ENCODE assay signal across 1 cellular context in the genomic region with DNA sequence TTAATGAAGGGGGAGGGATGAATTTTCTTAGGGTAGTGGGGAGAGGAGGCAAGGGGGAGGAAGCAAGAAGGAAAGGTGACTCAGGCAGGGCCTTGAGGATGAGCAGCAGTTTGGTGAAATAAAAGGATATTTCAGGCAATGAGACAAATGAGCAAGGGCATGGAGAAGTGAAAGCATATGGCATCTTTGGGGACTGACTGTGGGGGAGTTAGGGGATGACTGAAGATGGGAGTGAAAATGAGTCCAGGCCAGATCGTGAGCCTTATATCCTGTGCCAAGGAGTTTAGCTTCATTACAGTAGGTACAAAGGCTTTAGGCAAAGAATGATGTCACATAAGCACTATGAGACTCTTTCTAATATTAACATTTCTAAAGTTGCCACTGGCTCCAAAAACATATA.
TF ChIP-seq lines count a peak whose summit lies in the region.

No MANE protein-coding gene starts in this region.

TF ChIP-seq in HEK293, 187 proteins besides CTCF, POLR2A, EP300 and RAD21 (continued from another document):
- TF ChIP-seq ZNF555 (tag by site-specific recombination; conservative IDR thresholded peaks at IDR 0.05) (no peak), GLIS2 (tag by site-specific recombination; IDR thresholded peaks at IDR 0.05) (no peak), ZNF544 (tag by site-specific recombination; IDR thresholded peaks at IDR 0.05) (no peak), MZF1 (tag by site-specific recombination; IDR thresholded peaks at IDR 0.05; ENCODE audit: borderline replicate concordance) (peak; percentile 40; the same call in 1 of the 2 replicates), ZNF16 (tag by site-specific recombination; IDR thresholded peaks at IDR 0.05; ENCODE audit: low read depth) (no peak), WT1 (tag by site-specific recombination; IDR thresholded peaks at IDR 0.05) (0 out of 2 replicates have a peak, but pooled peaks have one; percentile 22)
- TF ChIP-seq, protein P1, sequence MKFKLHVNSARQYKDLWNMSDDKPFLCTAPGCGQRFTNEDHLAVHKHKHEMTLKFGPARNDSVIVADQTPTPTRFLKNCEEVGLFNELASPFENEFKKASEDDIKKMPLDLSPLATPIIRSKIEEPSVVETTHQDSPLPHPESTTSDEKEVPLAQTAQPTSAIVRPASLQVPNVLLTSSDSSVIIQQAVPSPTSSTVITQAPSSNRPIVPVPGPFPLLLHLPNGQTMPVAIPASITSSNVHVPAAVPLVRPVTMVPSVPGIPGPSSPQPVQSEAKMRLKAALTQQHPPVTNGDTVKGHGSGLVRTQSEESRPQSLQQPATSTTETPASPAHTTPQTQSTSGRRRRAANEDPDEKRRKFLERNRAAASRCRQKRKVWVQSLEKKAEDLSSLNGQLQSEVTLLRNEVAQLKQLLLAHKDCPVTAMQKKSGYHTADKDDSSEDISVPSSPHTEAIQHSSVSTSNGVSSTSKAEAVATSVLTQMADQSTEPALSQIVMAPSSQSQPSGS (tag by site-specific recombination; IDR thresholded peaks at IDR 0.05; ENCODE audit: low read depth), result 0 out of 2 replicates have a peak, but pooled peaks have one; percentile 24
